18 cellular contexts compared by ENCODE assay signal in genomic region chr1:169236880-169237279, GRCh38.
DNase-seq lines count a peak whose midpoint lies in the region; ATAC-seq, FAIRE-seq and TF ChIP-seq lines count a peak whose summit lies in the region.
"Had no signal": no experiment of that assay in that cellular context is flagged by ENCODE, and none has a peak within 500 bp of the region (broad histone marks: within the 10 kb centered on the region; RNA-seq: fewer than 3 reads in every experiment).

No MANE protein-coding gene starts in this region.

- no peak overlapping the region for H3K27ac Mint-ChIP-seq in MCF 10A (ENCODE audit: low read depth, unreplicated experiment)
- H3K27ac Mint-ChIP-seq: CD4-positive, alpha-beta T cell; H9 had no signal

- DNase-seq in MCF 10A (ENCODE audit: unreplicated experiment): peak; percentile 26
- no peak for DNase-seq in breast epithelium (ENCODE audit: low spot score in 2 of 2)
- peak; percentile 36 for DNase-seq in bronchial epithelial cell (ENCODE audit: low read depth)
- DNase-seq in psoas muscle: no peak
- no peak for DNase-seq in DMS53 treated with DMSO at 0.1 percent for 48 hours (lab: John Stamatoyannopoulos, UW; ENCODE audit: unreplicated experiment)
- no peak for DNase-seq in activated naive CD4-positive, alpha-beta T cell (lab: John Stamatoyannopoulos, UW)
- DNase-seq in suprapubic skin (ENCODE audit: low spot score in 2 of 2): no peak
- DNase-seq: AML-193; Caco-2; CD4-positive, alpha-beta T cell; DMS153; DMS79 treated with DMSO at 0.1 percent for 48 hours; GF-D8; H9 had no signal

- POLR2A ChIA-PET in MCF 10A (lab: Yijun Ruan, JAX): interaction anchor here (0.6 to 1.7 kb wide), 7 partner anchors 10 to 600 kb away, joined by 3 to 9 read pairs (median 3); partner anchors contain the start of genes ATP1B1 and NME7

- no peak for TF ChIP-seq EP300 in suprapubic skin (IDR thresholded peaks at IDR 0.05)

- TF ChIP-seq CTCF in MCF 10A (IDR thresholded peaks at IDR 0.05; ENCODE audit: unreplicated experiment) (no peak), breast epithelium (IDR thresholded peaks at IDR 0.05) (no peak), bronchial epithelial cell (IDR thresholded peaks at IDR 0.05; ENCODE audit: insufficient read depth, low read length, severe bottlenecking) (no peak), psoas muscle (IDR thresholded peaks at IDR 0.05) (no peak), suprapubic skin (IDR thresholded peaks at IDR 0.05) (no peak)

- FAIRE-seq in bronchial epithelial cell (lab: Jason Lieb, UNC): no peak
- FAIRE-seq: A549, H1 had no signal

- H3K9me3 Mint-ChIP-seq in MCF 10A (ENCODE audit: unreplicated experiment): no peaks in the 10 kb centered on the region
- H3K9me3 Mint-ChIP-seq: CD4-positive, alpha-beta T cell; H9 had no signal

- peaks cover 7% of the 10 kb centered on the region for H3K36me3 Mint-ChIP-seq in MCF 10A (ENCODE audit: insufficient read depth, unreplicated experiment)

- no TSS peak for BruUV-seq in MCF 10A (replicated peaks; lab: Mats Ljungman, UMichigan)

- H3K9me3 ChIP-seq in breast epithelium (no peaks in the 10 kb centered on the region), psoas muscle (no peaks in the 10 kb centered on the region), suprapubic skin (no peaks in the 10 kb centered on the region)
- H3K9me3 ChIP-seq: A549, Caco-2 had no signal

- CTCF ChIA-PET in MCF 10A (lab: Yijun Ruan, JAX): interaction anchor here (0.6 kb wide), 1 partner anchor 38 kb away, joined by 3 read pairs; no protein-coding TSS in a partner anchor

- H3K4me1 ChIP-seq in breast epithelium (no peaks in the 10 kb centered on the region), psoas muscle (peaks cover 52% of the 10 kb centered on the region), suprapubic skin (peaks cover 7% of the 10 kb centered on the region)
- H3K4me1 ChIP-seq: Caco-2 had no signal

- H3K4me3 ChIP-seq in breast epithelium (no peak overlapping the region), bronchial epithelial cell (ENCODE audit: low read depth, low read length) (no peak overlapping the region), psoas muscle (no peak overlapping the region), suprapubic skin (no peak overlapping the region)
- H3K4me3 ChIP-seq: A549 had no signal

- peak in 1 of 4 donors; percentile 42 for ATAC-seq in psoas muscle
- ATAC-seq: A549 had no signal

- H3K4me1 Mint-ChIP-seq in MCF 10A (ENCODE audit: insufficient read depth, unreplicated experiment): peaks cover 5% of the 10 kb centered on the region

- intact Hi-C loops in MCF 10A (cut with micrococcal nuclease) (no loop called here), breast epithelium (cut with DNase I; ENCODE audit: low total_unique reads) (no loop called here), psoas muscle (cut with DNase I) (no loop called here)

- 89 to 94% (median 91%) methylated on average over 4 of the region's 4 CpGs for WGBS in psoas muscle, 3 donors
- WGBS in suprapubic skin: 84% methylated on average over 4 of the region's 4 CpGs

- H3K27ac ChIP-seq in breast epithelium (no peak overlapping the region), psoas muscle (peak overlapping the region; percentile 56), suprapubic skin (no peak overlapping the region)
- H3K27ac ChIP-seq: 22Rv1, A549, C4-2B had no signal

- H3K4me3 Mint-ChIP-seq in MCF 10A (ENCODE audit: unreplicated experiment): no peak overlapping the region
- H3K4me3 Mint-ChIP-seq: CD4-positive, alpha-beta T cell; H9 had no signal

- no peaks in the 10 kb centered on the region for H3K36me3 ChIP-seq in breast epithelium
- no peaks in the 10 kb centered on the region for H3K36me3 ChIP-seq in bronchial epithelial cell (ENCODE audit: control insufficient read depth, insufficient read depth, low read length)
- H3K36me3 ChIP-seq in psoas muscle (ENCODE audit: insufficient read depth in 1 of 2, low read depth in 1 of 2): peaks cover 0 to 2% of the 10 kb centered on the region in 2 donors
- H3K36me3 ChIP-seq in suprapubic skin: no peaks in the 10 kb centered on the region

- H3K27me3 ChIP-seq in breast epithelium (no peaks in the 10 kb centered on the region), bronchial epithelial cell (ENCODE audit: control insufficient read depth, insufficient read depth, low read length) (no peaks in the 10 kb centered on the region), psoas muscle (ENCODE audit: insufficient read depth in 3 of 3, low read length in 2 of 3) (no peaks in the 10 kb centered on the region), suprapubic skin (no peaks in the 10 kb centered on the region)

- TF ChIP-seq POLR2A in breast epithelium (IDR thresholded peaks at IDR 0.05) (no peak), suprapubic skin (IDR thresholded peaks at IDR 0.05) (no peak)

- H3K27me3 Mint-ChIP-seq in MCF 10A (ENCODE audit: insufficient read depth, unreplicated experiment): no peaks in the 10 kb centered on the region
- H3K27me3 Mint-ChIP-seq: CD4-positive, alpha-beta T cell had no signal

Comparison
In these comparisons a context has a peak if more than half of its experiments do, and no peak if none do; other contexts are left out.
1. DNase-seq: peak in MCF 10A (single experiment) and bronchial epithelial cell (single experiment); none in breast epithelium (0 of 2), psoas muscle (0 of 2), DMS53 treated with DMSO at 0.1 percent for 48 hours (single experiment), activated naive CD4-positive, alpha-beta T cell (0 of 4) and suprapubic skin (0 of 2).